34 cellular contexts compared by ENCODE assay signal in the genomic region with DNA sequence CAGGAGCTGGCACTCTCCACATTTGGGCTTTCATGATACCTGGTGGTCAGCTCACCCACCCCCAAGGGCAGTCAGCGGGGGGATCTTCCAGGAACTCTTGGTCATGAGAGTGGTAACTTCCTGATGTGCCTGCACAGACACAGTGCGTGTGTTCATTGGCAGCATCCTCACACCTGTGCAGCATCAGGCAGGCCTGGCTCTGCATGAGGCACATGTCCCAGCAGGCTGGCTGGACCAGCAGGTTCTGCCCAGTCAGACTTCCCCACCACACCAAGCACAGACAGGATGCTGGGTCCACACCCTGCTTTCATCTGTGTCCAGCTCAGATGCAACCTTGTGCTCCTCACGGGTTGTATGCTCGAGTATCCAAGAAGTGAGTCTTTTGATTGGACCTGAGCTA. TPM values are rescaled to one million over a fixed set of nuclear protein-coding genes. Genes with fewer than 3 reads are reported as not detected.
"Had no signal": no experiment of that assay in that cellular context is flagged by ENCODE, and none has a peak within 500 bp of the region (broad histone marks: within the 10 kb centered on the region; RNA-seq: fewer than 3 reads in every experiment).

No MANE protein-coding gene starts in this region.

- H3K27me3 ChIP-seq: ascending aorta, upper lobe of left lung had no signal

- H3K27ac ChIP-seq: ascending aorta, gastrocnemius medialis, left ventricle myocardium inferior, neutrophil, upper lobe of left lung had no signal

- H3K36me3 ChIP-seq: ascending aorta, gastrocnemius medialis, left ventricle myocardium inferior, neutrophil, upper lobe of left lung had no signal

- H3K4me1 Mint-ChIP-seq: activated CD4-positive, alpha-beta T cell treated with anti-CD3 and anti-CD28 coated beads, Interleukin-2, amount 10 ng/mL, durations not matched to agents 24 days and 14 days; activated naive CD4-positive, alpha-beta T cell treated with anti-CD3 and anti-CD28 coated beads, Interleukin-2, amount 10 ng/mL, durations not matched to agents 7 days and 5 days; activated naive CD8-positive, alpha-beta T cell treated with anti-CD3 and anti-CD28 coated beads, Interleukin-2, amount 10 ng/mL, durations not matched to agents 7 days and 5 days had no signal

- H3K9me3 Mint-ChIP-seq: activated CD4-positive, alpha-beta memory T cell treated with anti-CD3 and anti-CD28 coated beads for 36 hours; activated CD4-positive, alpha-beta T cell treated with anti-CD3 and anti-CD28 coated beads, Interleukin-2, amount 10 ng/mL, durations not matched to agents 24 days and 14 days; activated naive CD4-positive, alpha-beta T cell treated with anti-CD3 and anti-CD28 coated beads, Interleukin-2, amount 10 ng/mL, durations not matched to agents 7 days and 5 days; activated naive CD8-positive, alpha-beta T cell treated with anti-CD3 and anti-CD28 coated beads, Interleukin-2, amount 10 ng/mL, durations not matched to agents 7 days and 5 days; activated T-helper 1 cell treated with anti-CD3 and anti-CD28 coated beads, Interleukin-12 subunit alpha, Interleukin-12 subunit beta, Interleukin-2, Interleukin-4 antibody, amounts not matched to agents 30 ng/mL and 10 ng/mL and 1 ng/mL, durations not matched to agents 14 hours and 24 hours and 36 hours; nephron had no signal

- H3K9me3 ChIP-seq: ascending aorta, gastrocnemius medialis, left ventricle myocardium inferior, neutrophil, upper lobe of left lung had no signal

- H3K27ac Mint-ChIP-seq: activated CD4-positive, alpha-beta memory T cell treated with anti-CD3 and anti-CD28 coated beads for 36 hours; activated CD4-positive, alpha-beta T cell treated with anti-CD3 and anti-CD28 coated beads, Interleukin-2, amount 10 ng/mL, durations not matched to agents 24 days and 14 days; activated naive CD4-positive, alpha-beta T cell treated with anti-CD3 and anti-CD28 coated beads, Interleukin-2, amount 10 ng/mL, durations not matched to agents 7 days and 5 days; activated naive CD8-positive, alpha-beta T cell treated with anti-CD3 and anti-CD28 coated beads, Interleukin-2, amount 10 ng/mL, durations not matched to agents 7 days and 5 days; activated T-helper 1 cell treated with anti-CD3 and anti-CD28 coated beads, Interleukin-12 subunit alpha, Interleukin-12 subunit beta, Interleukin-2, Interleukin-4 antibody, amounts not matched to agents 30 ng/mL and 10 ng/mL and 1 ng/mL, durations not matched to agents 14 hours and 24 hours and 36 hours; brain; nephron; T-helper 17 cell had no signal

- ATAC-seq: gastrocnemius medialis, T-helper 17 cell had no signal

- H3K4me3 ChIP-seq: ascending aorta, gastrocnemius medialis, left ventricle myocardium inferior, smooth muscle cell, upper lobe of left lung had no signal

- H3K4me3 Mint-ChIP-seq: activated CD4-positive, alpha-beta memory T cell treated with anti-CD3 and anti-CD28 coated beads for 36 hours; activated CD4-positive, alpha-beta T cell treated with anti-CD3 and anti-CD28 coated beads, Interleukin-2, amount 10 ng/mL, durations not matched to agents 24 days and 14 days; activated naive CD4-positive, alpha-beta T cell treated with anti-CD3 and anti-CD28 coated beads, Interleukin-2, amount 10 ng/mL, durations not matched to agents 7 days and 5 days; activated naive CD8-positive, alpha-beta T cell treated with anti-CD3 and anti-CD28 coated beads, Interleukin-2, amount 10 ng/mL, durations not matched to agents 7 days and 5 days; activated T-helper 1 cell treated with anti-CD3 and anti-CD28 coated beads, Interleukin-12 subunit alpha, Interleukin-12 subunit beta, Interleukin-2, Interleukin-4 antibody, amounts not matched to agents 30 ng/mL and 10 ng/mL and 1 ng/mL, durations not matched to agents 14 hours and 24 hours and 36 hours; brain; nephron; T-helper 17 cell had no signal

- H3K4me1 ChIP-seq: ascending aorta, gastrocnemius medialis, left ventricle myocardium inferior, upper lobe of left lung had no signal

- DNase-seq: activated CD4-positive, alpha-beta memory T cell treated with anti-CD3 and anti-CD28 coated beads for 36 hours; activated CD4-positive, alpha-beta T cell treated with anti-CD3 and anti-CD28 coated beads, Interleukin-2, amount 10 ng/mL, durations not matched to agents 24 days and 14 days; activated CD4-positive, CD25-positive, alpha-beta regulatory T cell treated with anti-CD3 and anti-CD28 coated beads, Interleukin-2, amount 50 U/mL, for 72 hours; activated CD8-positive, alpha-beta memory T cell treated with anti-CD3 and anti-CD28 coated beads, Interleukin-2, amount 50 U/mL, for 4 hours; activated effector memory CD4-positive, alpha-beta T cell treated with anti-CD3 and anti-CD28 coated beads, Interleukin-2, amount 50 U/mL, for 16 hours; activated naive CD4-positive, alpha-beta T cell treated with anti-CD3 and anti-CD28 coated beads, Interleukin-2, amount 10 ng/mL, durations not matched to agents 7 days and 5 days; activated naive CD8-positive, alpha-beta T cell treated with anti-CD3 and anti-CD28 coated beads, Interleukin-2, amount 10 ng/mL, durations not matched to agents 7 days and 5 days; activated T-cell treated with anti-CD3 and anti-CD28 coated beads, Interleukin-2, amount 50 U/mL, for 1 hour; cortex of kidney; gastrocnemius medialis; glutamatergic neuron; islet precursor cell; left ventricle myocardium inferior; retina; stimulated activated CD4-positive, alpha-beta T cell treated with anti-CD3 and anti-CD28 coated beads, Interleukin-1b, Interleukin-23, amount 100 ng/mL, for 48 hours; stimulated activated naive CD4-positive, alpha-beta T cell treated with Interleukin-2 at 50 U/mL for 16 hours; T-helper 17 cell; T1000 had no signal

RNA-seq across cellular contexts. Expression of a gene that starts 15.7 kb away (rescaled TPM):
- total RNA-seq: activated CD4-positive, alpha-beta memory T cell treated with anti-CD3 and anti-CD28 coated beads for 36 hours; activated CD4-positive, alpha-beta T cell treated with anti-CD3 and anti-CD28 coated beads, Interleukin-2, amount 10 ng/mL, durations not matched to agents 24 days and 14 days; activated CD8-positive, alpha-beta memory T cell treated with anti-CD3 and anti-CD28 coated beads for 36 hours; activated naive CD8-positive, alpha-beta T cell treated with anti-CD3 and anti-CD28 coated beads, Interleukin-2, amount 10 ng/mL, durations not matched to agents 7 days and 5 days; activated T-helper 1 cell treated with anti-CD3 and anti-CD28 coated beads, Interleukin-12 subunit alpha, Interleukin-12 subunit beta, Interleukin-2, Interleukin-4 antibody, amounts not matched to agents 30 ng/mL and 10 ng/mL and 1 ng/mL, durations not matched to agents 14 hours and 24 hours and 36 hours; ascending aorta; cardiac septum; cerebellum; endothelial cell of umbilical vein; gastrocnemius medialis; left ventricle myocardium inferior; lung microvascular endothelial cell; osteocyte; posterior vena cava; smooth muscle cell; subcutaneous adipose tissue; T-helper 17 cell; upper lobe of left lung had no signal

RNA-seq across cellular contexts. Expression of a gene that starts 49.5 kb away (rescaled TPM):
- total RNA-seq: activated CD4-positive, alpha-beta memory T cell treated with anti-CD3 and anti-CD28 coated beads for 36 hours; activated CD4-positive, alpha-beta T cell treated with anti-CD3 and anti-CD28 coated beads, Interleukin-2, amount 10 ng/mL, durations not matched to agents 24 days and 14 days; activated CD8-positive, alpha-beta memory T cell treated with anti-CD3 and anti-CD28 coated beads for 36 hours; activated naive CD8-positive, alpha-beta T cell treated with anti-CD3 and anti-CD28 coated beads, Interleukin-2, amount 10 ng/mL, durations not matched to agents 7 days and 5 days; activated T-helper 1 cell treated with anti-CD3 and anti-CD28 coated beads, Interleukin-12 subunit alpha, Interleukin-12 subunit beta, Interleukin-2, Interleukin-4 antibody, amounts not matched to agents 30 ng/mL and 10 ng/mL and 1 ng/mL, durations not matched to agents 14 hours and 24 hours and 36 hours; ascending aorta; cardiac septum; cerebellum; endothelial cell of umbilical vein; gastrocnemius medialis; left ventricle myocardium inferior; lung microvascular endothelial cell; mucosa of gallbladder; osteocyte; posterior vena cava; smooth muscle cell; subcutaneous adipose tissue; T-helper 17 cell; upper lobe of left lung had no signal
